9 cellular contexts compared by ENCODE assay signal in the genomic region with DNA sequence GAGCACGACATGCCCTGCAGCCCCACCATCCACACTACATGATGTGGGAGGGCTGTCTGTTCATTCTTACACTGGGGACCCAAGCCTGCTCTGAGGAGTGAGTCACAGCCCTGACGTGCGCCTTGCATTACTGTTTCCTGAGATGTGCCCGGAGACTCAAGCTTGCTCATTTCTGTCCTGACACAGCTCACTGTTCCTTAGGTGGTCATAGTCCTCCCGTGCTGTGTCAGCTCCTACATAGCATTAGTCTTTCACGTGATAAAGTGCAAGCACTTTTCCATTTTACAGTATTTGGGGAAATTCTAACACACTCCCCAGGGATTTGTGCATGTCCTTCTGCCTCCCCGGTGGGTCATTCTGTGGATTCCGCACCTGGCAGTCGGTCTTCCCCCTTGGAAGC. TPM values are rescaled to one million over a fixed set of nuclear protein-coding genes. Genes with fewer than 3 reads are reported as not detected.
DNase-seq lines count a peak whose midpoint lies in the region; ATAC-seq and TF ChIP-seq lines count a peak whose summit lies in the region.
"Had no signal": no experiment of that assay in that cellular context is flagged by ENCODE, and none has a peak within 500 bp of the region (broad histone marks: within the 10 kb centered on the region; RNA-seq: fewer than 3 reads in every experiment).

No MANE protein-coding gene starts in this region.

- peak; percentile 35 for DNase-seq in stimulated activated CD4-positive, alpha-beta T cell treated with anti-CD3 and anti-CD28 coated beads, Interleukin-4, amount 100 ng/mL, for 24 hours
- DNase-seq in stimulated activated CD4-positive, alpha-beta T cell treated with anti-CD3 and anti-CD28 coated beads, Interleukin-12 subunit alpha, Interleukin-12 subunit beta, amount 100 ng/mL, for 4 hours = no peak
- DNase-seq in activated T-cell treated with anti-CD3 and anti-CD28 coated beads, Interleukin-2, amount 50 U/mL, for 48 hours = peak; percentile 37 to 54
- no peak for DNase-seq in ascending aorta (ENCODE audit: low spot score in 2 of 2)
- no peak for DNase-seq in islet precursor cell
- DNase-seq in NAMALWA (ENCODE audit: low spot score) = no peak
- DNase-seq: NCI-H2227 treated with DMSO at 0.1 percent for 48 hours had no signal

- H3K27me3 ChIP-seq in ascending aorta = no peaks in the 10 kb centered on the region

- TF ChIP-seq CTCF in ascending aorta (IDR thresholded peaks at IDR 0.05) = no peak

- no peak overlapping the region for H3K4me3 ChIP-seq in ascending aorta

- ATAC-seq in HG02870 (IDR thresholded peaks at IDR 0.05; ENCODE audit: unreplicated experiment) (peak; percentile 77), HG03571 (IDR thresholded peaks at IDR 0.05; ENCODE audit: unreplicated experiment) (no peak)

- intact Hi-C loops in ascending aorta (cut with DNase I) = no loop called here

- peaks cover 0 to 12% of the 10 kb centered on the region in 2 donors for H3K36me3 ChIP-seq in ascending aorta

- H3K27ac ChIP-seq in ascending aorta = no peak overlapping the region

- no peaks in the 10 kb centered on the region for H3K4me1 ChIP-seq in ascending aorta

- H3K9me3 ChIP-seq in ascending aorta = no peaks in the 10 kb centered on the region

RNA-seq across cellular contexts. Expression of gene TRIM43B, which starts 46.2 kb away (rescaled TPM):
- not detected for total RNA-seq in ascending aorta

Comparison
In these comparisons a context has a peak if more than half of its experiments do, and no peak if none do; other contexts are left out.
1. DNase-seq: peak in stimulated activated CD4-positive, alpha-beta T cell treated with anti-CD3 and anti-CD28 coated beads, Interleukin-4, amount 100 ng/mL, for 24 hours (single experiment) and activated T-cell treated with anti-CD3 and anti-CD28 coated beads, Interleukin-2, amount 50 U/mL, for 48 hours (2 of 2); none in stimulated activated CD4-positive, alpha-beta T cell treated with anti-CD3 and anti-CD28 coated beads, Interleukin-12 subunit alpha, Interleukin-12 subunit beta, amount 100 ng/mL, for 4 hours (single experiment), ascending aorta (0 of 2), islet precursor cell (single experiment) and NAMALWA (single experiment).